9 cellular contexts compared by ENCODE assay signal in the genomic region with DNA sequence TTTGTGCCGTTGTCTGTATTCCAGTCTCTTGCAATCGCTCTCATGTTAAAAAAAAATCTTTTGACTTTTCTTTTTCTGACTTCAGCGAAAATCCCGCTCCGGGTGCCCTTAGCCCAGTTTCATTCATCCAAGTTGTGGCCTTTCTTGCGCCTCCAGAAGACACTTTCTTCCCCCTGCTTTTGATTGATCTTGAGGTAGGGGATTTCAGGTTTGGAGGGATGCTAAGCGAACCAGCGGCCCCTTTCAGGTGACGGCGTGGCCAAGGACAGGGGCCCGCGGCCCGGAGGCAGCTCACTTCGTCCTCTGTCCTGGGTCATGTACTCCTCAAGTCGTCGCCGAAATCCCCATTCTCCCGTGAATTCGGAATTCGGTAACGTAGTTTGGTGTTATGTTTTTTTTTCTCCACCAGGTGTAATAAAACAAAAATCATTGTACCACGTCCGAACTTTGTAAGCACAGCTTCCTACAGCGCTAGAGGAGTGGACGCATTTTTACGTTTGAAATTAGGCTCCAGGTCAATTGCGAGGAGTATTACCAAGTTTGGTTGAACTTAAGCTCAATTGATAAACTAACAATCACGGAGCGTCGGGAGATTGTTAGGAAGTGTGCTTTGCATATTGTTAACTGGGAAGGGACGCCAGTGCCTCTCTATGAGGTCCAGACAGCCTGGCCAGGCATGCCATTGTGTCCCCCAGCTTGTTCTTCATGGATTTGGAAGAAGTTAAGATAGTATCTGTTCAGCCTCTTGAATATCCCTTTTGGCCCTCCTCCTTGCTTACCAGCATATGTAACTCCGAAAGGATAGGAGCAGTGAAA. TPM values are rescaled to one million over a fixed set of nuclear protein-coding genes. Genes with fewer than 3 reads are reported as not detected.
A peak's percentile ranks its signal among the peaks of the same experiment; 100 is the strongest.
DNase-seq lines count a peak whose midpoint lies in the region; ATAC-seq, FAIRE-seq and TF ChIP-seq lines count a peak whose summit lies in the region.
"Had no signal": no experiment of that assay in that cellular context is flagged by ENCODE, and none has a peak within 500 bp of the region (broad histone marks: within the 10 kb centered on the region; RNA-seq: fewer than 3 reads in every experiment).

No MANE protein-coding gene starts in this region.

- peak in 4 of 6 experiments; percentile 13 to 29 (median 17) for TF ChIP-seq CTCF in Peyer's patch (IDR thresholded peaks at IDR 0.05)

- H3K4me1 ChIP-seq in Peyer's patch = peaks cover 0 to 32% (median 3%) of the 10 kb centered on the region in 4 donors
- H3K4me1 ChIP-seq in naive thymus-derived CD4-positive, alpha-beta T cell (ENCODE audit: control insufficient read depth in 2 of 2, insufficient read depth in 2 of 2, low read length in 2 of 2) = peaks cover 43 to 44% of the 10 kb centered on the region in 2 donors

- H3K36me3 ChIP-seq in Peyer's patch = peaks cover 0 to 4% (median 0%) of the 10 kb centered on the region in 3 donors
- peaks cover 0 to 2% (median 0%) of the 10 kb centered on the region in 3 experiments for H3K36me3 ChIP-seq in naive thymus-derived CD4-positive, alpha-beta T cell (ENCODE audit: control insufficient read depth in 2 of 3, insufficient read depth in 3 of 3, low read length in 3 of 3)

- no peaks in the 10 kb centered on the region for H3K27me3 ChIP-seq in Peyer's patch
- no peaks in the 10 kb centered on the region for H3K27me3 ChIP-seq in naive thymus-derived CD4-positive, alpha-beta T cell (ENCODE audit: control insufficient read depth in 2 of 2, insufficient read depth in 2 of 2, low read length in 2 of 2)

- intact Hi-C loops in naive thymus-derived CD4-positive, alpha-beta T cell (cut with micrococcal nuclease) = loop anchor here (1.0 to 5.0 kb wide), 9 partner anchors 12 to 273 kb away; no protein-coding TSS in a partner anchor

- peaks cover 17% of the 10 kb centered on the region for H3K36me3 Mint-ChIP-seq in effector memory CD8-positive, alpha-beta T cell (ENCODE audit: insufficient read depth)
- H3K36me3 Mint-ChIP-seq in naive thymus-derived CD4-positive, alpha-beta T cell = peaks cover 0 to 36% (median 4%) of the 10 kb centered on the region in 5 donors

- POLR2A ChIA-PET in naive thymus-derived CD4-positive, alpha-beta T cell (lab: Charles Lee) = interaction anchor here (0.8 to 6.3 kb wide), 15 partner anchors 9 to 151 kb away, joined by 3 to 58 read pairs (median 4); no protein-coding TSS in a partner anchor

- no peak for TF ChIP-seq POLR2A in Peyer's patch (IDR thresholded peaks at IDR 0.05)

- no peak for FAIRE-seq in HTR-8/SVneo (lab: Jason Lieb, UNC)
- FAIRE-seq: A204.1 had no signal

- H3K4me1 Mint-ChIP-seq in effector memory CD8-positive, alpha-beta T cell (ENCODE audit: low read depth in 2 of 2) = peaks cover 46 to 57% of the 10 kb centered on the region in 2 donors
- H3K4me1 Mint-ChIP-seq in naive thymus-derived CD4-positive, alpha-beta T cell = peaks cover 9 to 67% (median 58%) of the 10 kb centered on the region in 7 donors

- H3K4me3 ChIP-seq in Peyer's patch = peak overlapping the region; percentile 87 to 96 (median 91)
- peak overlapping the region; percentile 72 for H3K4me3 ChIP-seq in naive thymus-derived CD4-positive, alpha-beta T cell (ENCODE audit: low read length)

- peak overlapping the region; percentile 93 to 94 for H3K4me3 Mint-ChIP-seq in effector memory CD8-positive, alpha-beta T cell
- H3K4me3 Mint-ChIP-seq in naive thymus-derived CD4-positive, alpha-beta T cell = peak overlapping the region; percentile 88 to 98 (median 96)

- ATAC-seq in effector memory CD8-positive, alpha-beta T cell (replicated peaks) = no peak
- ATAC-seq in naive thymus-derived CD4-positive, alpha-beta T cell = no peak

- H3K9me3 Mint-ChIP-seq in effector memory CD8-positive, alpha-beta T cell = no peaks in the 10 kb centered on the region
- no peaks in the 10 kb centered on the region for H3K9me3 Mint-ChIP-seq in naive thymus-derived CD4-positive, alpha-beta T cell

- peak overlapping the region; percentile 92 to 93 for H3K27ac Mint-ChIP-seq in effector memory CD8-positive, alpha-beta T cell
- peak overlapping the region; percentile 89 to 95 (median 92) for H3K27ac Mint-ChIP-seq in naive thymus-derived CD4-positive, alpha-beta T cell

- DNase-seq in DMS 273 (lab: John Stamatoyannopoulos, UW; ENCODE audit: unreplicated experiment) (peak; percentile 43), DMS 273 treated with DMSO at 0.1 percent for 48 hours (lab: John Stamatoyannopoulos, UW) (no peak), Peyer's patch (peak in 1 of 3 donors; percentile 52), SIG-M5 (lab: John Stamatoyannopoulos, UW) (no peak), NCI-H128 (lab: John Stamatoyannopoulos, UW; ENCODE audit: unreplicated experiment) (no peak), HTR-8/SVneo (ENCODE audit: insufficient read length, low spot score) (no peak)
- DNase-seq in effector memory CD8-positive, alpha-beta T cell = peak in 1 of 3 experiments; percentile 12
- peak in 7 of 9 donors; percentile 12 to 31 (median 19) for DNase-seq in naive thymus-derived CD4-positive, alpha-beta T cell

- peak overlapping the region; percentile 3 to 97 (median 94) for H3K27ac ChIP-seq in Peyer's patch
- peak overlapping the region; percentile 66 for H3K27ac ChIP-seq in naive thymus-derived CD4-positive, alpha-beta T cell (ENCODE audit: low read depth, low read length)

- no peaks in the 10 kb centered on the region for H3K9me3 ChIP-seq in Peyer's patch
- no peaks in the 10 kb centered on the region for H3K9me3 ChIP-seq in naive thymus-derived CD4-positive, alpha-beta T cell (ENCODE audit: control insufficient read depth in 2 of 3, low read length in 3 of 3)

- CTCF ChIA-PET in naive thymus-derived CD4-positive, alpha-beta T cell (lab: Charles Lee) = interaction anchor here (0.7 to 3.3 kb wide), 3 partner anchors 55 to 151 kb away, joined by 5 to 16 read pairs (median 11); no protein-coding TSS in a partner anchor

- H3K27me3 Mint-ChIP-seq in effector memory CD8-positive, alpha-beta T cell = no peaks in the 10 kb centered on the region
- H3K27me3 Mint-ChIP-seq in naive thymus-derived CD4-positive, alpha-beta T cell = peaks cover 0 to 2% (median 0%) of the 10 kb centered on the region in 5 donors

RNA-seq across cellular contexts. Expression of gene MRPS6, which starts 1.1 kb away (rescaled TPM):
- total RNA-seq in Peyer's patch = 10 to 100 TPM; 20.3 to 29.7 (median 22.7) TPM
- 10 to 100 TPM; 25.5 to 92.7 (median 87.9) TPM for total RNA-seq in naive thymus-derived CD4-positive, alpha-beta T cell
- 100 to 1,000 TPM; 183 to 193 TPM for polyA plus RNA-seq in naive thymus-derived CD4-positive, alpha-beta T cell

RNA-seq across cellular contexts. Expression of gene SLC5A3, which starts 1.1 kb away (rescaled TPM):
- total RNA-seq in Peyer's patch = 10 to 100 TPM; 15.8 to 20.5 (median 17.7) TPM
- total RNA-seq in naive thymus-derived CD4-positive, alpha-beta T cell = 10 to 100 TPM in 3 of 5 experiments, 1 to 10 TPM in 2; 8.8 to 45.5 (median 34.0) TPM
- 1 to 10 TPM; 1.8 to 2.1 TPM for polyA plus RNA-seq in naive thymus-derived CD4-positive, alpha-beta T cell

Comparison
In these comparisons a context has a peak if more than half of its experiments do, and no peak if none do; other contexts are left out.
1. DNase-seq: peak in DMS 273 (single experiment) and naive thymus-derived CD4-positive, alpha-beta T cell (7 of 9); none in DMS 273 treated with DMSO at 0.1 percent for 48 hours (single experiment), SIG-M5 (single experiment), NCI-H128 (single experiment) and HTR-8/SVneo (single experiment).